In the genomic region with DNA sequence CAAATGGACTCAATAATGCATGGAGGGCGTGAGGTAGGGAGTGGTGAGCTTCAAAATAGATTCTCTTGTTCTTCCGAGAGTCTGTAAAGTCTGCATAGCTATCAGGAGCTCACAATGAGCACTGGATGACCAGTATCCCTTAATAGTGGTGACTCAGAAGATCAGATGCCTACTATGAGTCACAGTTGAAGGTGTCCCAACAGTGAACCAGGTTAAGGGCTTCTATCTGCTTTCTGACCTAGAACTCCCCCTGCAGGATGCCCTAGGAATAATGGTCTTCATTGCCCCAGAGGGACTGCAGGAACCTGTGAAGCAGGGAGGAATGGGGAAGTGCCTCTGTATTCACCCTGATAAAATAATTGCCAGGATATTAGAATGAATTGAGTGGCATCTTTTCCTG, we compare ENCODE assay signal across 12 cellular contexts. TPM values are rescaled to one million over a fixed set of nuclear protein-coding genes. Genes with fewer than 3 reads are reported as not detected.
DNase-seq lines count a peak whose midpoint lies in the region; ATAC-seq, FAIRE-seq and TF ChIP-seq lines count a peak whose summit lies in the region.
"Had no signal": no experiment of that assay in that cellular context is flagged by ENCODE, and none has a peak within 500 bp of the region (broad histone marks: within the 10 kb centered on the region; RNA-seq: fewer than 3 reads in every experiment).

No MANE protein-coding gene starts in this region.

- no peak overlapping the region for H3K4me3 ChIP-seq in small intestine (ENCODE audit: low read depth in 1 of 2, low read length in 2 of 2)

- no peaks in the 10 kb centered on the region for H3K27me3 Mint-ChIP-seq in activated naive CD4-positive, alpha-beta T cell treated with anti-CD3 and anti-CD28 coated beads, Interleukin-2, amount 10 ng/mL, durations not matched to agents 7 days and 5 days
- no peaks in the 10 kb centered on the region for H3K27me3 Mint-ChIP-seq in progenitor cell of endocrine pancreas

- no peaks in the 10 kb centered on the region for H3K4me1 Mint-ChIP-seq in activated naive CD4-positive, alpha-beta T cell treated with anti-CD3 and anti-CD28 coated beads, Interleukin-2, amount 10 ng/mL, durations not matched to agents 7 days and 5 days
- H3K4me1 Mint-ChIP-seq in progenitor cell of endocrine pancreas (ENCODE audit: low read depth), result no peaks in the 10 kb centered on the region

- H3K36me3 Mint-ChIP-seq in activated naive CD4-positive, alpha-beta T cell treated with anti-CD3 and anti-CD28 coated beads, Interleukin-2, amount 10 ng/mL, durations not matched to agents 7 days and 5 days, result no peaks in the 10 kb centered on the region
- peaks cover 2% of the 10 kb centered on the region for H3K36me3 Mint-ChIP-seq in progenitor cell of endocrine pancreas (ENCODE audit: insufficient read depth)

- H3K36me3 ChIP-seq in small intestine (ENCODE audit: control insufficient read depth in 2 of 2, insufficient read depth in 2 of 2, low read length in 2 of 2), result no peaks in the 10 kb centered on the region
- H3K36me3 ChIP-seq: neutrophil had no signal

- no peak overlapping the region for H3K27ac ChIP-seq in small intestine (ENCODE audit: low read depth in 1 of 2, low read length in 1 of 2)
- H3K27ac ChIP-seq: neutrophil had no signal

- CTCF ChIA-PET in activated naive CD4-positive, alpha-beta T cell treated with anti-CD3 and anti-CD28 coated beads, Interleukin-2, amount 10 ng/mL, durations not matched to agents 7 days and 5 days (lab: Charles Lee), result interaction anchor here (0.5 to 1.1 kb wide), 2 partner anchors 17 to 446 kb away, joined by 3 to 4 read pairs; no protein-coding TSS in a partner anchor

- H3K27me3 ChIP-seq in small intestine (ENCODE audit: control insufficient read depth in 2 of 2, insufficient read depth in 2 of 2, low read length in 2 of 2), result no peaks in the 10 kb centered on the region
- H3K27me3 ChIP-seq: neutrophil had no signal

- no peaks in the 10 kb centered on the region for H3K9me3 ChIP-seq in small intestine (ENCODE audit: control insufficient read depth, low read depth)
- H3K9me3 ChIP-seq: neutrophil had no signal

- no peak overlapping the region for H3K4me3 Mint-ChIP-seq in activated naive CD4-positive, alpha-beta T cell treated with anti-CD3 and anti-CD28 coated beads, Interleukin-2, amount 10 ng/mL, durations not matched to agents 7 days and 5 days
- no peak overlapping the region for H3K4me3 Mint-ChIP-seq in progenitor cell of endocrine pancreas (ENCODE audit: low read depth)

- TF ChIP-seq CTCF in progenitor cell of endocrine pancreas (IDR thresholded peaks at IDR 0.05; ENCODE audit: unreplicated experiment), result no peak

- H3K27ac Mint-ChIP-seq in activated naive CD4-positive, alpha-beta T cell treated with anti-CD3 and anti-CD28 coated beads, Interleukin-2, amount 10 ng/mL, durations not matched to agents 7 days and 5 days, result no peak overlapping the region
- H3K27ac Mint-ChIP-seq in progenitor cell of endocrine pancreas, result no peak overlapping the region

- 74 to 78% (median 77%) methylated on average over 2 of the region's 2 CpGs for WGBS in small intestine, 3 donors

- ATAC-seq in HG03442 (IDR thresholded peaks at IDR 0.05; ENCODE audit: unreplicated experiment) (no peak), HG02588 (IDR thresholded peaks at IDR 0.05; ENCODE audit: unreplicated experiment) (no peak)

- DNase-seq in activated naive CD4-positive, alpha-beta T cell treated with anti-CD3 and anti-CD28 coated beads, Interleukin-2, amount 10 ng/mL, durations not matched to agents 7 days and 5 days, result peak; percentile 30
- DNase-seq in activated naive CD4-positive, alpha-beta T cell treated with Interleukin-2 at 50 U/mL for 16 hours, result no peak
- DNase-seq in MV-4-11 (lab: John Stamatoyannopoulos, UW), result peak; percentile 3
- DNase-seq in dermis blood vessel endothelial cell, result peak; percentile 1
- DNase-seq in small intestine, result peak; percentile 53
- DNase-seq in progenitor cell of endocrine pancreas (ENCODE audit: low spot score, unreplicated experiment), result no peak
- DNase-seq: activated CD4-positive, alpha-beta T cell treated with anti-CD3 and anti-CD28 coated beads, Interleukin-2, amount 50 U/mL, for 1 hour; C1 segment of cervical spinal cord; NCI-H446 treated with DMSO at 0.1 percent for 48 hours had no signal

- no peak for FAIRE-seq in small intestine (lab: Jason Lieb, UNC)

- H3K9me3 Mint-ChIP-seq in activated naive CD4-positive, alpha-beta T cell treated with anti-CD3 and anti-CD28 coated beads, Interleukin-2, amount 10 ng/mL, durations not matched to agents 7 days and 5 days, result no peaks in the 10 kb centered on the region
- H3K9me3 Mint-ChIP-seq in progenitor cell of endocrine pancreas (ENCODE audit: low read depth), result peaks cover 11% of the 10 kb centered on the region

- no peaks in the 10 kb centered on the region for H3K4me1 ChIP-seq in small intestine (ENCODE audit: control insufficient read depth in 2 of 2, insufficient read depth in 1 of 2, low read depth in 1 of 2, low read length in 1 of 2)

RNA-seq across cellular contexts. Expression of a gene that starts 22.1 kb away (rescaled TPM):
- total RNA-seq in dermis blood vessel endothelial cell, result not detected in 2 replicates
- not detected for polyA plus RNA-seq in small intestine
- total RNA-seq in progenitor cell of endocrine pancreas, result 1.1 and 1.2 TPM in 2 replicates

Comparison
In these comparisons a context has a peak if more than half of its experiments do, and no peak if none do; other contexts are left out.
1. DNase-seq: peak in activated naive CD4-positive, alpha-beta T cell treated with anti-CD3 and anti-CD28 coated beads, Interleukin-2, amount 10 ng/mL, durations not matched to agents 7 days and 5 days (single experiment), MV-4-11 (single experiment), dermis blood vessel endothelial cell (single experiment) and small intestine (single experiment); none in activated naive CD4-positive, alpha-beta T cell treated with Interleukin-2 at 50 U/mL for 16 hours (single experiment) and progenitor cell of endocrine pancreas (single experiment).